ENCODE assay signal across 1 cellular context in the genomic region with DNA sequence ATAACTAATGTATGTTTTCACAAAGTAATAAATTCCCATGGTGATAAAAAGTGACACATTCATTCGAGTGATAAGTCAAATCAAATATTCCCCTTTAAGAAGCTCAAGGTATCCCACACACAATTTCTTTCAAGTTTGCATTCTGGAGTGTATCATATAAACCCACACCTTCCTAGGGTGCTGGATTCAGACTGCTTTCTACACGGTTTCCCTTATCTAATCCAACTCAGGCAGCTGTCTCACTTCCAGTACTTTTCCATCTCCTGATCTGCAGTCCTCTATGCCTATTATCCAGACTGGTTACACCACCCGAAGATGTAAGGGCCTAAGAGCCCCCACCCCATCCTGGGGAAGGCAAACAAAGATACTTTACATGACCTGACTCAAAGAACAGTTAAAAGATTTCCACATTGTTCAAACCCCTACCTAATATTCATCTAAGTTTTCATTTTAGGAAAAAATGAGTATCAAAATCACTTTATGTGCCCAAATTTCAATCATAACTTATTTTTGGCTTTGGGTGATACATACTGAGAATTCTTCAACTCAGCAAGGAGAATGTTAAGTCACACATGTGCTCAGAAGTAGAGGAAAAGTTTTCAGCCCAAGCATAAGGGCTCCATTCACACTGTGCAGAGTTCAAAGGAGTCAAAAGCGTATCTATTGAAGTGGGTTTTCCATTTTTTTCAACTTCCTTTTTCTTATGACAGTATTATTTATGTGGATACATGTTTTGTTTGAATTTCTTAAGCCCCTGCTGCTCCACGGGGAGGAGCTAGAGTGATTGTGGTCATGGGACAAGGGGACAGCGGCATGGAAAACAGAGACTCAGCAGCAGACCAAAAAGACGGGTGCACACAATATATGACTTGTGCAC.
A peak's percentile ranks its signal among the peaks of the same experiment; 100 is the strongest.
TF ChIP-seq lines count a peak whose summit lies in the region.

No MANE protein-coding gene starts in this region.

TF ChIP-seq in HepG2, 621 proteins besides CTCF, POLR2A, EP300 and RAD21 (continued from another document):
- TF ChIP-seq, protein P1, sequence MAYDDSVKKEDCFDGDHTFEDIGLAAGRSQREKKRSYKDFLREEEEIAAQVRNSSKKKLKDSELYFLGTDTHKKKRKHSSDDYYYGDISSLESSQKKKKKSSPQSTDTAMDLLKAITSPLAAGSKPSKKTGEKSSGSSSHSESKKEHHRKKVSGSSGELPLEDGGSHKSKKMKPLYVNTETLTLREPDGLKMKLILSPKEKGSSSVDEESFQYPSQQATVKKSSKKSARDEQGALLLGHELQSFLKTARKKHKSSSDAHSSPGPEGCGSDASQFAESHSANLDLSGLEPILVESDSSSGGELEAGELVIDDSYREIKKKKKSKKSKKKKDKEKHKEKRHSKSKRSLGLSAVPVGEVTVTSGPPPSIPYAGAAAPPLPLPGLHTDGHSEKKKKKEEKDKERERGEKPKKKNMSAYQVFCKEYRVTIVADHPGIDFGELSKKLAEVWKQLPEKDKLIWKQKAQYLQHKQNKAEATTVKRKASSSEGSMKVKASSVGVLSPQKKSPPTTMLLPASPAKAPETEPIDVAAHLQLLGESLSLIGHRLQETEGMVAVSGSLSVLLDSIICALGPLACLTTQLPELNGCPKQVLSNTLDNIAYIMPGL (CRISPR knock-in tag; IDR thresholded peaks at IDR 0.05; ENCODE audit: borderline replicate concordance in 1 of 2, low read depth in 1 of 2) = no peak; a peak in 1 of 4 replicates
- TF ChIP-seq, protein P2, sequence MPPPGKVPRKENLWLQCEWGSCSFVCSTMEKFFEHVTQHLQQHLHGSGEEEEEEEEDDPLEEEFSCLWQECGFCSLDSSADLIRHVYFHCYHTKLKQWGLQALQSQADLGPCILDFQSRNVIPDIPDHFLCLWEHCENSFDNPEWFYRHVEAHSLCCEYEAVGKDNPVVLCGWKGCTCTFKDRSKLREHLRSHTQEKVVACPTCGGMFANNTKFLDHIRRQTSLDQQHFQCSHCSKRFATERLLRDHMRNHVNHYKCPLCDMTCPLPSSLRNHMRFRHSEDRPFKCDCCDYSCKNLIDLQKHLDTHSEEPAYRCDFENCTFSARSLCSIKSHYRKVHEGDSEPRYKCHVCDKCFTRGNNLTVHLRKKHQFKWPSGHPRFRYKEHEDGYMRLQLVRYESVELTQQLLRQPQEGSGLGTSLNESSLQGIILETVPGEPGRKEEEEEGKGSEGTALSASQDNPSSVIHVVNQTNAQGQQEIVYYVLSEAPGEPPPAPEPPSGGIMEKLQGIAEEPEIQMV (CRISPR knock-in tag; IDR thresholded peaks at IDR 0.05; ENCODE audit: low read depth) = no peak
- TF ChIP-seq, protein P3, sequence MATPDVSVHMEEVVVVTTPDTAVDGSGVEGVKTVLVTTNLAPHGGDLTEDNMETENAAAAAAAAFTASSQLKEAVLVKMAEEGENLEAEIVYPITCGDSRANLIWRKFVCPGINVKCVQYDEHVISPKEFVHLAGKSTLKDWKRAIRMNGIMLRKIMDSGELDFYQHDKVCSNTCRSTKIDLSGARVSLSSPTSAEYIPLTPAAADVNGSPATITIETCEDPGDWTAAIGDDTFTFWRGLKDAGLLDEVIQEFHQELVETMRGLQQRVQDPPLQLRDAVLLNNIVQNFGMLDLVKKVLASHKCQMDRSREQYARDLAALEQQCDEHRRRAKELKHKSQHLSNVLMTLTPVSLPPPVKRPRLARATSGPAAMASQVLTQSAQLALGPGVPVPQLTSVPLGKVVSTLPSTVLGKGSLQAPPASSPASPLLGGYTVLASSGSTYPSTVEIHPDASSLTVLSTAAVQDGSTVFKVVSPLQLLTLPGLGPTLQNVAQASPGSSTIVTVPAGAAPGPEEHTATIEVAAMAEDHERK (CRISPR knock-in tag; IDR thresholded peaks at IDR 0.05; ENCODE audit: low read depth) = no peak
- no peak for TF ChIP-seq CREB1 (IDR thresholded peaks at IDR 0.05)
- TF ChIP-seq CREB1 (CRISPR knock-in tag; IDR thresholded peaks at IDR 0.05) = peak; percentile 45; the same call in 1 of the 2 replicates
- TF ChIP-seq, protein P4, sequence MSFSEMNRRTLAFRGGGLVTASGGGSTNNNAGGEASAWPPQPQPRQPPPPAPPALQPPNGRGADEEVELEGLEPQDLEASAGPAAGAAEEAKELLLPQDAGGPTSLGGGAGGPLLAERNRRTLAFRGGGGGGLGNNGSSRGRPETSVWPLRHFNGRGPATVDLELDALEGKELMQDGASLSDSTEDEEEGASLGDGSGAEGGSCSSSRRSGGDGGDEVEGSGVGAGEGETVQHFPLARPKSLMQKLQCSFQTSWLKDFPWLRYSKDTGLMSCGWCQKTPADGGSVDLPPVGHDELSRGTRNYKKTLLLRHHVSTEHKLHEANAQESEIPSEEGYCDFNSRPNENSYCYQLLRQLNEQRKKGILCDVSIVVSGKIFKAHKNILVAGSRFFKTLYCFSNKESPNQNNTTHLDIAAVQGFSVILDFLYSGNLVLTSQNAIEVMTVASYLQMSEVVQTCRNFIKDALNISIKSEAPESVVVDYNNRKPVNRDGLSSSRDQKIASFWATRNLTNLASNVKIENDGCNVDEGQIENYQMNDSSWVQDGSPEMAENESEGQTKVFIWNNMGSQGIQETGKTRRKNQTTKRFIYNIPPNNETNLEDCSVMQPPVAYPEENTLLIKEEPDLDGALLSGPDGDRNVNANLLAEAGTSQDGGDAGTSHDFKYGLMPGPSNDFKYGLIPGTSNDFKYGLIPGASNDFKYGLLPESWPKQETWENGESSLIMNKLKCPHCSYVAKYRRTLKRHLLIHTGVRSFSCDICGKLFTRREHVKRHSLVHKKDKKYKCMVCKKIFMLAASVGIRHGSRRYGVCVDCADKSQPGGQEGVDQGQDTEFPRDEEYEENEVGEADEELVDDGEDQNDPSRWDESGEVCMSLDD (CRISPR knock-in tag; IDR thresholded peaks at IDR 0.05; ENCODE audit: borderline replicate concordance) = no peak
- TF ChIP-seq ZNF598 (CRISPR knock-in tag; IDR thresholded peaks at IDR 0.05; ENCODE audit: borderline replicate concordance) = no peak
- TF ChIP-seq ZNF670 (CRISPR knock-in tag; IDR thresholded peaks at IDR 0.05; ENCODE audit: borderline replicate concordance) = no peak
- TF ChIP-seq, protein P5, sequence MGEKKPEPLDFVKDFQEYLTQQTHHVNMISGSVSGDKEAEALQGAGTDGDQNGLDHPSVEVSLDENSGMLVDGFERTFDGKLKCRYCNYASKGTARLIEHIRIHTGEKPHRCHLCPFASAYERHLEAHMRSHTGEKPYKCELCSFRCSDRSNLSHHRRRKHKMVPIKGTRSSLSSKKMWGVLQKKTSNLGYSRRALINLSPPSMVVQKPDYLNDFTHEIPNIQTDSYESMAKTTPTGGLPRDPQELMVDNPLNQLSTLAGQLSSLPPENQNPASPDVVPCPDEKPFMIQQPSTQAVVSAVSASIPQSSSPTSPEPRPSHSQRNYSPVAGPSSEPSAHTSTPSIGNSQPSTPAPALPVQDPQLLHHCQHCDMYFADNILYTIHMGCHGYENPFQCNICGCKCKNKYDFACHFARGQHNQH (CRISPR knock-in tag; IDR thresholded peaks at IDR 0.05) = no peak
- peak; percentile 31; the same call in 1 of the 2 replicates for TF ChIP-seq HDAC2 (CRISPR knock-in tag; IDR thresholded peaks at IDR 0.05)
- TF ChIP-seq MAFG (CRISPR knock-in tag; IDR thresholded peaks at IDR 0.05) = no peak
- TF ChIP-seq ZNF136 (CRISPR knock-in tag; IDR thresholded peaks at IDR 0.05; ENCODE audit: low read depth) = no peak
- TF ChIP-seq, protein P6, sequence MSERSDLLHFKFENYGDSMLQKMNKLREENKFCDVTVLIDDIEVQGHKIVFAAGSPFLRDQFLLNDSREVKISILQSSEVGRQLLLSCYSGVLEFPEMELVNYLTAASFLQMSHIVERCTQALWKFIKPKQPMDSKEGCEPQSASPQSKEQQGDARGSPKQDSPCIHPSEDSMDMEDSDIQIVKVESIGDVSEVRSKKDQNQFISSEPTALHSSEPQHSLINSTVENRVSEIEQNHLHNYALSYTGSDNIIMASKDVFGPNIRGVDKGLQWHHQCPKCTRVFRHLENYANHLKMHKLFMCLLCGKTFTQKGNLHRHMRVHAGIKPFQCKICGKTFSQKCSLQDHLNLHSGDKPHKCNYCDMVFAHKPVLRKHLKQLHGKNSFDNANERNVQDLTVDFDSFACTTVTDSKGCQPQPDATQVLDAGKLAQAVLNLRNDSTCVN (CRISPR knock-in tag; IDR thresholded peaks at IDR 0.05; ENCODE audit: borderline replicate concordance) = 0 out of 2 replicates have a peak, but pooled peaks have one; percentile 31
- TF ChIP-seq FOXK2 (IDR thresholded peaks at IDR 0.05) = no peak
- TF ChIP-seq, protein P7, sequence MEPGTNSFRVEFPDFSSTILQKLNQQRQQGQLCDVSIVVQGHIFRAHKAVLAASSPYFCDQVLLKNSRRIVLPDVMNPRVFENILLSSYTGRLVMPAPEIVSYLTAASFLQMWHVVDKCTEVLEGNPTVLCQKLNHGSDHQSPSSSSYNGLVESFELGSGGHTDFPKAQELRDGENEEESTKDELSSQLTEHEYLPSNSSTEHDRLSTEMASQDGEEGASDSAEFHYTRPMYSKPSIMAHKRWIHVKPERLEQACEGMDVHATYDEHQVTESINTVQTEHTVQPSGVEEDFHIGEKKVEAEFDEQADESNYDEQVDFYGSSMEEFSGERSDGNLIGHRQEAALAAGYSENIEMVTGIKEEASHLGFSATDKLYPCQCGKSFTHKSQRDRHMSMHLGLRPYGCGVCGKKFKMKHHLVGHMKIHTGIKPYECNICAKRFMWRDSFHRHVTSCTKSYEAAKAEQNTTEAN (CRISPR knock-in tag; conservative IDR thresholded peaks at IDR 0.05) = no peak
- TF ChIP-seq TGIF2 (CRISPR knock-in tag; IDR thresholded peaks at IDR 0.05) = peak; percentile 38; the same call in 1 of the 2 replicates
- TF ChIP-seq ZNF124 (CRISPR knock-in tag; IDR thresholded peaks at IDR 0.05) = no peak
- TF ChIP-seq, protein P8, sequence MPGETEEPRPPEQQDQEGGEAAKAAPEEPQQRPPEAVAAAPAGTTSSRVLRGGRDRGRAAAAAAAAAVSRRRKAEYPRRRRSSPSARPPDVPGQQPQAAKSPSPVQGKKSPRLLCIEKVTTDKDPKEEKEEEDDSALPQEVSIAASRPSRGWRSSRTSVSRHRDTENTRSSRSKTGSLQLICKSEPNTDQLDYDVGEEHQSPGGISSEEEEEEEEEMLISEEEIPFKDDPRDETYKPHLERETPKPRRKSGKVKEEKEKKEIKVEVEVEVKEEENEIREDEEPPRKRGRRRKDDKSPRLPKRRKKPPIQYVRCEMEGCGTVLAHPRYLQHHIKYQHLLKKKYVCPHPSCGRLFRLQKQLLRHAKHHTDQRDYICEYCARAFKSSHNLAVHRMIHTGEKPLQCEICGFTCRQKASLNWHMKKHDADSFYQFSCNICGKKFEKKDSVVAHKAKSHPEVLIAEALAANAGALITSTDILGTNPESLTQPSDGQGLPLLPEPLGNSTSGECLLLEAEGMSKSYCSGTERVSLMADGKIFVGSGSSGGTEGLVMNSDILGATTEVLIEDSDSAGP (CRISPR knock-in tag; IDR thresholded peaks at IDR 0.05; ENCODE audit: borderline replicate concordance) = no peak
- TF ChIP-seq YY1 (IDR thresholded peaks at IDR 0.05; ENCODE audit: insufficient read depth, insufficient replicate concordance, low read depth, low read length) = peak; percentile 20
- TF ChIP-seq, protein P9, sequence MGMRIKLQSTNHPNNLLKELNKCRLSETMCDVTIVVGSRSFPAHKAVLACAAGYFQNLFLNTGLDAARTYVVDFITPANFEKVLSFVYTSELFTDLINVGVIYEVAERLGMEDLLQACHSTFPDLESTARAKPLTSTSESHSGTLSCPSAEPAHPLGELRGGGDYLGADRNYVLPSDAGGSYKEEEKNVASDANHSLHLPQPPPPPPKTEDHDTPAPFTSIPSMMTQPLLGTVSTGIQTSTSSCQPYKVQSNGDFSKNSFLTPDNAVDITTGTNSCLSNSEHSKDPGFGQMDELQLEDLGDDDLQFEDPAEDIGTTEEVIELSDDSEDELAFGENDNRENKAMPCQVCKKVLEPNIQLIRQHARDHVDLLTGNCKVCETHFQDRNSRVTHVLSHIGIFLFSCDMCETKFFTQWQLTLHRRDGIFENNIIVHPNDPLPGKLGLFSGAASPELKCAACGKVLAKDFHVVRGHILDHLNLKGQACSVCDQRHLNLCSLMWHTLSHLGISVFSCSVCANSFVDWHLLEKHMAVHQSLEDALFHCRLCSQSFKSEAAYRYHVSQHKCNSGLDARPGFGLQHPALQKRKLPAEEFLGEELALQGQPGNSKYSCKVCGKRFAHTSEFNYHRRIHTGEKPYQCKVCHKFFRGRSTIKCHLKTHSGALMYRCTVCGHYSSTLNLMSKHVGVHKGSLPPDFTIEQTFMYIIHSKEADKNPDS (CRISPR knock-in tag; IDR thresholded peaks at IDR 0.05) = no peak
